Comparison of ENCODE assay signal across 1 cellular context in the genomic region with DNA sequence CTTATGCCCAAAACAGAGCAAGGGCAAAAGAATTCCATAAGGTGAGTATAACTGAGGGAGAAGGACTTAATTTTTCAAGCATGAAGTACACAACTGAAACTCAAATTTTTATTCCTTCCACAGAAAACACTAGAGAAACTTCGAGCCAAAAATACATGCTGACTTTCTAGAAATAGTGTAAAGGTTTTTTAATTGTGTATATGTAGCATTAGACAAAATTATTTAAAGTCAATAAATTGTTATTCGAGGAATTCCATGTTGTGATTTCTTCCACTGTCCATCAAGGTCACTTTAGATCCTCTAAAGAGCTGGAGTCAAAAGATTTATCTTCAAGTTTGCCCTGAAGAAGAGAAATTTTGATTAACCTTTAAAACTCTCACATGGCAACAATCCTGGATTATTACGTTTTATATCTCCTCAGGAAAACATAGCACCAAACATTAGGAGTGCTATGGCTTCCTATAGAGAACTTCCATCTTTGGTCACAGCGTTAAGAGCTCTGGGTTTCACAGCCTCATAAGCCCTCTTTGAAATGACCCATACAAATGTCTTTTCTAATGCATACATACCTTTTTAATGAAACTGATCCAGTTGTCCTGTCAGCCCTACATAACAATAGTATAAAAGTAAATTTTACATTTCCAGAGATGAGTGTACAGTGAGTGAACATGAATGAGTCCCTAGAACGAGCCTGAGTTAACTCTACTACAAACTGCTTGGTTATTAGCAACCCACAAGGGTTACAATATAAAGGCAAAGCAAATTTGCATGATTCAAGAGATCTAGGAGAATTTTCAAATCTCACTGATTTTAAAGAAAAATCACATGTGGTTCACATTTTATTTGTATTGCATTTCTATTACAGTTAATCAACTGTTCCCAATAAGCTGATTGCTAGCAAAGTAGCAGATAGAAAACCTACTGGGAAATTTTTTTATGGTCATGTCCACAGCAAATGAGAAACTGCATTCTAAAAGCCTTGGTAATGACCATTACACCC.
A peak's percentile ranks its signal among the peaks of the same experiment; 100 is the strongest.
TF ChIP-seq lines count a peak whose summit lies in the region.

No MANE protein-coding gene starts in this region.

TF ChIP-seq in K562, 482 proteins besides CTCF, POLR2A, EP300 and RAD21:
- TF ChIP-seq, protein P1, sequence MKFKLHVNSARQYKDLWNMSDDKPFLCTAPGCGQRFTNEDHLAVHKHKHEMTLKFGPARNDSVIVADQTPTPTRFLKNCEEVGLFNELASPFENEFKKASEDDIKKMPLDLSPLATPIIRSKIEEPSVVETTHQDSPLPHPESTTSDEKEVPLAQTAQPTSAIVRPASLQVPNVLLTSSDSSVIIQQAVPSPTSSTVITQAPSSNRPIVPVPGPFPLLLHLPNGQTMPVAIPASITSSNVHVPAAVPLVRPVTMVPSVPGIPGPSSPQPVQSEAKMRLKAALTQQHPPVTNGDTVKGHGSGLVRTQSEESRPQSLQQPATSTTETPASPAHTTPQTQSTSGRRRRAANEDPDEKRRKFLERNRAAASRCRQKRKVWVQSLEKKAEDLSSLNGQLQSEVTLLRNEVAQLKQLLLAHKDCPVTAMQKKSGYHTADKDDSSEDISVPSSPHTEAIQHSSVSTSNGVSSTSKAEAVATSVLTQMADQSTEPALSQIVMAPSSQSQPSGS (CRISPR knock-in tag; IDR thresholded peaks at IDR 0.05): no peak
- TF ChIP-seq TARDBP (IDR thresholded peaks at IDR 0.05): no peak
- no peak for TF ChIP-seq ZNF436 (CRISPR knock-in tag; IDR thresholded peaks at IDR 0.05)
- no peak for TF ChIP-seq NUFIP1 (IDR thresholded peaks at IDR 0.05; ENCODE audit: partially characterized antibody)
- TF ChIP-seq RFX7 (CRISPR knock-in tag; IDR thresholded peaks at IDR 0.05): no peak
- TF ChIP-seq EP400 (IDR thresholded peaks at IDR 0.05): no peak
- TF ChIP-seq, protein P2, sequence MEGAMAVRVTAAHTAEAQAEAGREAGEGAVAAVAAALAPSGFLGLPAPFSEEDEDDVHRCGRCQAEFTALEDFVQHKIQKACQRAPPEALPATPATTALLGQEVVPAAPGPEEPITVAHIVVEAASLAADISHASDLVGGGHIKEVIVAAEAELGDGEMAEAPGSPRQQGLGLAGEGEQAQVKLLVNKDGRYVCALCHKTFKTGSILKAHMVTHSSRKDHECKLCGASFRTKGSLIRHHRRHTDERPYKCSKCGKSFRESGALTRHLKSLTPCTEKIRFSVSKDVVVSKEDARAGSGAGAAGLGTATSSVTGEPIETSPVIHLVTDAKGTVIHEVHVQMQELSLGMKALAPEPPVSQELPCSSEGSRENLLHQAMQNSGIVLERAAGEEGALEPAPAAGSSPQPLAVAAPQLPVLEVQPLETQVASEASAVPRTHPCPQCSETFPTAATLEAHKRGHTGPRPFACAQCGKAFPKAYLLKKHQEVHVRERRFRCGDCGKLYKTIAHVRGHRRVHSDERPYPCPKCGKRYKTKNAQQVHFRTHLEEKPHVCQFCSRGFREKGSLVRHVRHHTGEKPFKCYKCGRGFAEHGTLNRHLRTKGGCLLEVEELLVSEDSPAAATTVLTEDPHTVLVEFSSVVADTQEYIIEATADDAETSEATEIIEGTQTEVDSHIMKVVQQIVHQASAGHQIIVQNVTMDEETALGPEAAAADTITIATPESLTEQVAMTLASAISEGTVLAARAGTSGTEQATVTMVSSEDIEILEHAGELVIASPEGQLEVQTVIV (CRISPR knock-in tag; IDR thresholded peaks at IDR 0.05; ENCODE audit: borderline replicate concordance): no peak
- TF ChIP-seq ZNF197 (CRISPR knock-in tag; IDR thresholded peaks at IDR 0.05; ENCODE audit: low read depth): no peak
- 0 out of 2 replicates have a peak, but pooled peaks have one; percentile 64 for TF ChIP-seq POLR2AphosphoS2 (IDR thresholded peaks at IDR 0.05; ENCODE audit: low read length)
- TF ChIP-seq POLR2AphosphoS5 (IDR thresholded peaks at IDR 0.05; ENCODE audit: control insufficient read depth, insufficient read depth, low read depth, low read length): no peak
- TF ChIP-seq GATAD2B (IDR thresholded peaks at IDR 0.05; ENCODE audit: borderline replicate concordance): no peak
- no peak for TF ChIP-seq KAT8 (IDR thresholded peaks at IDR 0.05; ENCODE audit: low read depth)
- TF ChIP-seq CBFA2T3 (IDR thresholded peaks at IDR 0.05): no peak
- TF ChIP-seq, protein P3, sequence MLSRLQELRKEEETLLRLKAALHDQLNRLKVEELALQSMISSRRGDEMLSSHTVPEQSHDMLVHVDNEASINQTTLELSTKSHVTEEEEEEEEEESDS (CRISPR knock-in tag; IDR thresholded peaks at IDR 0.05): no peak
- no peak for TF ChIP-seq BCOR (IDR thresholded peaks at IDR 0.05)
- TF ChIP-seq, protein P4, sequence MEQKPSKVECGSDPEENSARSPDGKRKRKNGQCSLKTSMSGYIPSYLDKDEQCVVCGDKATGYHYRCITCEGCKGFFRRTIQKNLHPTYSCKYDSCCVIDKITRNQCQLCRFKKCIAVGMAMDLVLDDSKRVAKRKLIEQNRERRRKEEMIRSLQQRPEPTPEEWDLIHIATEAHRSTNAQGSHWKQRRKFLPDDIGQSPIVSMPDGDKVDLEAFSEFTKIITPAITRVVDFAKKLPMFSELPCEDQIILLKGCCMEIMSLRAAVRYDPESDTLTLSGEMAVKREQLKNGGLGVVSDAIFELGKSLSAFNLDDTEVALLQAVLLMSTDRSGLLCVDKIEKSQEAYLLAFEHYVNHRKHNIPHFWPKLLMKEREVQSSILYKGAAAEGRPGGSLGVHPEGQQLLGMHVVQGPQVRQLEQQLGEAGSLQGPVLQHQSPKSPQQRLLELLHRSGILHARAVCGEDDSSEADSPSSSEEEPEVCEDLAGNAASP (IDR thresholded peaks at IDR 0.05): no peak
- TF ChIP-seq, protein P5, sequence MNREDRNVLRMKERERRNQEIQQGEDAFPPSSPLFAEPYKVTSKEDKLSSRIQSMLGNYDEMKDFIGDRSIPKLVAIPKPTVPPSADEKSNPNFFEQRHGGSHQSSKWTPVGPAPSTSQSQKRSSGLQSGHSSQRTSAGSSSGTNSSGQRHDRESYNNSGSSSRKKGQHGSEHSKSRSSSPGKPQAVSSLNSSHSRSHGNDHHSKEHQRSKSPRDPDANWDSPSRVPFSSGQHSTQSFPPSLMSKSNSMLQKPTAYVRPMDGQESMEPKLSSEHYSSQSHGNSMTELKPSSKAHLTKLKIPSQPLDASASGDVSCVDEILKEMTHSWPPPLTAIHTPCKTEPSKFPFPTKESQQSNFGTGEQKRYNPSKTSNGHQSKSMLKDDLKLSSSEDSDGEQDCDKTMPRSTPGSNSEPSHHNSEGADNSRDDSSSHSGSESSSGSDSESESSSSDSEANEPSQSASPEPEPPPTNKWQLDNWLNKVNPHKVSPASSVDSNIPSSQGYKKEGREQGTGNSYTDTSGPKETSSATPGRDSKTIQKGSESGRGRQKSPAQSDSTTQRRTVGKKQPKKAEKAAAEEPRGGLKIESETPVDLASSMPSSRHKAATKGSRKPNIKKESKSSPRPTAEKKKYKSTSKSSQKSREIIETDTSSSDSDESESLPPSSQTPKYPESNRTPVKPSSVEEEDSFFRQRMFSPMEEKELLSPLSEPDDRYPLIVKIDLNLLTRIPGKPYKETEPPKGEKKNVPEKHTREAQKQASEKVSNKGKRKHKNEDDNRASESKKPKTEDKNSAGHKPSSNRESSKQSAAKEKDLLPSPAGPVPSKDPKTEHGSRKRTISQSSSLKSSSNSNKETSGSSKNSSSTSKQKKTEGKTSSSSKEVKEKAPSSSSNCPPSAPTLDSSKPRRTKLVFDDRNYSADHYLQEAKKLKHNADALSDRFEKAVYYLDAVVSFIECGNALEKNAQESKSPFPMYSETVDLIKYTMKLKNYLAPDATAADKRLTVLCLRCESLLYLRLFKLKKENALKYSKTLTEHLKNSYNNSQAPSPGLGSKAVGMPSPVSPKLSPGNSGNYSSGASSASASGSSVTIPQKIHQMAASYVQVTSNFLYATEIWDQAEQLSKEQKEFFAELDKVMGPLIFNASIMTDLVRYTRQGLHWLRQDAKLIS (CRISPR knock-in tag; IDR thresholded peaks at IDR 0.05): no peak
- TF ChIP-seq CBX8 (IDR thresholded peaks at IDR 0.05; ENCODE audit: borderline replicate concordance, extremely low read depth, low read depth, low read length, poor library complexity, severe bottlenecking): no peak
- TF ChIP-seq U2AF1 (optimal IDR thresholded peaks at IDR 0.05; ENCODE audit: low read depth, low read length): peak; percentile 22
- no peak for TF ChIP-seq TAF7 (tag; IDR thresholded peaks at IDR 0.05)
- TF ChIP-seq L3MBTL2 (IDR thresholded peaks at IDR 0.05): no peak
- TF ChIP-seq ZNF445 (CRISPR knock-in tag; IDR thresholded peaks at IDR 0.05; ENCODE audit: low read depth): no peak
- TF ChIP-seq RBM22 (IDR thresholded peaks at IDR 0.05; ENCODE audit: low read depth, low read length, poor library complexity, severe bottlenecking): peak; percentile 65
- TF ChIP-seq, protein P6, sequence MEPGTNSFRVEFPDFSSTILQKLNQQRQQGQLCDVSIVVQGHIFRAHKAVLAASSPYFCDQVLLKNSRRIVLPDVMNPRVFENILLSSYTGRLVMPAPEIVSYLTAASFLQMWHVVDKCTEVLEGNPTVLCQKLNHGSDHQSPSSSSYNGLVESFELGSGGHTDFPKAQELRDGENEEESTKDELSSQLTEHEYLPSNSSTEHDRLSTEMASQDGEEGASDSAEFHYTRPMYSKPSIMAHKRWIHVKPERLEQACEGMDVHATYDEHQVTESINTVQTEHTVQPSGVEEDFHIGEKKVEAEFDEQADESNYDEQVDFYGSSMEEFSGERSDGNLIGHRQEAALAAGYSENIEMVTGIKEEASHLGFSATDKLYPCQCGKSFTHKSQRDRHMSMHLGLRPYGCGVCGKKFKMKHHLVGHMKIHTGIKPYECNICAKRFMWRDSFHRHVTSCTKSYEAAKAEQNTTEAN (CRISPR knock-in tag; IDR thresholded peaks at IDR 0.05): no peak
- TF ChIP-seq ZNF583 (CRISPR knock-in tag; IDR thresholded peaks at IDR 0.05): no peak
- TF ChIP-seq PML (IDR thresholded peaks at IDR 0.05; ENCODE audit: low read length): peak; percentile 21; the same call in 1 of the 2 replicates
- no peak for TF ChIP-seq ZNF311 (CRISPR knock-in tag; IDR thresholded peaks at IDR 0.05)
- TF ChIP-seq SUPT5H (IDR thresholded peaks at IDR 0.05): peak; percentile 18; the same call in 1 of the 2 replicates
- TF ChIP-seq POLR2H (tag; IDR thresholded peaks at IDR 0.05; ENCODE audit: low read depth): peak; percentile 46; the same call in 1 of the 2 replicates
- TF ChIP-seq FOXM1 (IDR thresholded peaks at IDR 0.05; ENCODE audit: low read depth): no peak
- TF ChIP-seq FOXM1 (CRISPR knock-in tag; IDR thresholded peaks at IDR 0.05; ENCODE audit: low read depth): no peak
- TF ChIP-seq SIN3A (IDR thresholded peaks at IDR 0.05; ENCODE audit: borderline replicate concordance in 2 of 2, control insufficient read depth in 1 of 2, low read depth in 2 of 2, low read length in 2 of 2): peak in 1 of 2 experiments; percentile 46; a peak in 1 of 4 replicates
- TF ChIP-seq, protein P7, sequence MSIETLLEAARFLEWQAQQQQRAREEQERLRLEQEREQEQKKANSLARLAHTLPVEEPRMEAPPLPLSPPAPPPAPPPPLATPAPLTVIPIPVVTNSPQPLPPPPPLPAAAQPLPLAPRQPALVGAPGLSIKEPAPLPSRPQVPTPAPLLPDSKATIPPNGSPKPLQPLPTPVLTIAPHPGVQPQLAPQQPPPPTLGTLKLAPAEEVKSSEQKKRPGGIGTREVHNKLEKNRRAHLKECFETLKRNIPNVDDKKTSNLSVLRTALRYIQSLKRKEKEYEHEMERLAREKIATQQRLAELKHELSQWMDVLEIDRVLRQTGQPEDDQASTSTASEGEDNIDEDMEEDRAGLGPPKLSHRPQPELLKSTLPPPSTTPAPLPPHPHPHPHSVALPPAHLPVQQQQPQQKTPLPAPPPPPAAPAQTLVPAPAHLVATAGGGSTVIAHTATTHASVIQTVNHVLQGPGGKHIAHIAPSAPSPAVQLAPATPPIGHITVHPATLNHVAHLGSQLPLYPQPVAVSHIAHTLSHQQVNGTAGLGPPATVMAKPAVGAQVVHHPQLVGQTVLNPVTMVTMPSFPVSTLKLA (conservative IDR thresholded peaks at IDR 0.05): no peak
- no peak for TF ChIP-seq ATF7 (IDR thresholded peaks at IDR 0.05)
- no peak for TF ChIP-seq SAP30 (IDR thresholded peaks at IDR 0.05; ENCODE audit: borderline replicate concordance, insufficient read depth, low read depth, low read length, poor library complexity, severe bottlenecking)
- TF ChIP-seq, protein P8, sequence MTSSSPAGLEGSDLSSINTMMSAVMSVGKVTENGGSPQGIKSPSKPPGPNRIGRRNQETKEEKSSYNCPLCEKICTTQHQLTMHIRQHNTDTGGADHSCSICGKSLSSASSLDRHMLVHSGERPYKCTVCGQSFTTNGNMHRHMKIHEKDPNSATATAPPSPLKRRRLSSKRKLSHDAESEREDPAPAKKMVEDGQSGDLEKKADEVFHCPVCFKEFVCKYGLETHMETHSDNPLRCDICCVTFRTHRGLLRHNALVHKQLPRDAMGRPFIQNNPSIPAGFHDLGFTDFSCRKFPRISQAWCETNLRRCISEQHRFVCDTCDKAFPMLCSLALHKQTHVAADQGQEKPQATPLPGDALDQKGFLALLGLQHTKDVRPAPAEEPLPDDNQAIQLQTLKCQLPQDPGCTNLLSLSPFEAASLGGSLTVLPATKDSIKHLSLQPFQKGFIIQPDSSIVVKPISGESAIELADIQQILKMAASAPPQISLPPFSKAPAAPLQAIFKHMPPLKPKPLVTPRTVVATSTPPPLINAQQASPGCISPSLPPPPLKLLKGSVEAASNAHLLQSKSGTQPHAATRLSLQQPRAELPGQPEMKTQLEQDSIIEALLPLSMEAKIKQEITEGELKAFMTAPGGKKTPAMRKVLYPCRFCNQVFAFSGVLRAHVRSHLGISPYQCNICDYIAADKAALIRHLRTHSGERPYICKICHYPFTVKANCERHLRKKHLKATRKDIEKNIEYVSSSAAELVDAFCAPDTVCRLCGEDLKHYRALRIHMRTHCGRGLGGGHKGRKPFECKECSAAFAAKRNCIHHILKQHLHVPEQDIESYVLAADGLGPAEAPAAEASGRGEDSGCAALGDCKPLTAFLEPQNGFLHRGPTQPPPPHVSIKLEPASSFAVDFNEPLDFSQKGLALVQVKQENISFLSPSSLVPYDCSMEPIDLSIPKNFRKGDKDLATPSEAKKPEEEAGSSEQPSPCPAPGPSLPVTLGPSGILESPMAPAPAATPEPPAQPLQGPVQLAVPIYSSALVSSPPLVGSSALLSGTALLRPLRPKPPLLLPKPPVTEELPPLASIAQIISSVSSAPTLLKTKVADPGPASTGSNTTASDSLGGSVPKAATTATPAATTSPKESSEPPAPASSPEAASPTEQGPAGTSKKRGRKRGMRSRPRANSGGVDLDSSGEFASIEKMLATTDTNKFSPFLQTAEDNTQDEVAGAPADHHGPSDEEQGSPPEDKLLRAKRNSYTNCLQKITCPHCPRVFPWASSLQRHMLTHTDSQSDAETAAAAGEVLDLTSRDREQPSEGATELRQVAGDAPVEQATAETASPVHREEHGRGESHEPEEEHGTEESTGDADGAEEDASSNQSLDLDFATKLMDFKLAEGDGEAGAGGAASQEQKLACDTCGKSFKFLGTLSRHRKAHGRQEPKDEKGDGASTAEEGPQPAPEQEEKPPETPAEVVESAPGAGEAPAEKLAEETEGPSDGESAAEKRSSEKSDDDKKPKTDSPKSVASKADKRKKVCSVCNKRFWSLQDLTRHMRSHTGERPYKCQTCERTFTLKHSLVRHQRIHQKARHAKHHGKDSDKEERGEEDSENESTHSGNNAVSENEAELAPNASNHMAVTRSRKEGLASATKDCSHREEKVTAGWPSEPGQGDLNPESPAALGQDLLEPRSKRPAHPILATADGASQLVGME (CRISPR knock-in tag; IDR thresholded peaks at IDR 0.05): no peak
- no peak for TF ChIP-seq MTF1 (CRISPR knock-in tag; IDR thresholded peaks at IDR 0.05; ENCODE audit: borderline replicate concordance)
